In the genomic region with DNA sequence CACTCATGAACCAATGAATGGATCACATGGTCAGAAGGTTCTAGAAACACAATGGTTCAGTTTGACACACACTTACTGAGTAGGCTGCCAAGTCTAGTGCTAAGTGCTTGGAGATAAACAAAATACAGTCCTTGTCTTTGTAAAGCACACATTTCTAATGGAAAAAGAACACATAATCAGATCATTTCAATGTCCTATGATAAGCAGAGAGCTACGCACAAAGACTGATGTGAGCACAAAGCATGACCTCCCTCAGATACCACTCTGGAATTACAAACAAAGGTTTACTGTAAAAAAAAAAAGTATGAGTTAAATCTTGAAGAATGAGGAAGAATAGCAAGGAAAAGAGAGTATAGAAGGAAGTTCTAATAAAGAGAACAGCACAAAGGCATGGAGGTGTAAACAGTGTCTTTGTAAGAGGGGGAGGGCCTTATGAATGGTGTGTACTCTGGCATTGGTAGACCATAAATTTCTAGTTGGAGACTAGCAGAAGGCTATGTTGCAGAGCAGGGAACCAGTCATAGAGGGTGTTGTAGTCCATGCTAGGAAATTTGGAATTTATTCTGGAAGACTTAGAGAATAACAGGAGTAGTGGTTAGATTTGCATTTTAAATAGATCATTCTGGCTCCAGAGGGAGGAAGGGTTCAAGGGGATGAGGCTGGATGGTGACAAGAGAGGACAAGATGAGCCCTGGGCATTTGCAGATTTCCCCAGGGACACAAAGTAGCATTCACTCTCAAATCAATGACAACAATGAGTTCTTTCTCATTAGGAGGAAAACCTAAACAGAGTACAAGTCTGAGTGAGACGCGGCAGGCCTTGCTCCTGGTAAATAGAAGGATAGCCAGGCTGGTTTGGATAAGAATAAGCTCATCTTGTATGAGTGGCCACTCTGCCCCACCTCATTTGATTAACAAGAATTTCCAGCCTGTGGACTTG, we compare ENCODE assay signal across 29 cellular contexts.
DNase-seq lines count a peak whose midpoint lies in the region; ATAC-seq, FAIRE-seq and TF ChIP-seq lines count a peak whose summit lies in the region.
"Had no signal": no experiment of that assay in that cellular context is flagged by ENCODE, and none has a peak within 500 bp of the region (broad histone marks: within the 10 kb centered on the region; RNA-seq: fewer than 3 reads in every experiment).

No MANE protein-coding gene starts in this region.

- peaks cover 38% of the 10 kb centered on the region for H3K4me1 Mint-ChIP-seq in Calu3 (ENCODE audit: low read depth, unreplicated experiment)
- H3K4me1 Mint-ChIP-seq: activated CD4-positive, alpha-beta memory T cell treated with anti-CD3 and anti-CD28 coated beads, Interleukin-2, amount 10 ng/mL, durations not matched to agents 7 days and 5 days; activated naive CD4-positive, alpha-beta T cell treated with anti-CD3 and anti-CD28 coated beads, Interleukin-2, amount 10 ng/mL, durations not matched to agents 7 days and 5 days; natural killer cell had no signal

- DNase-seq in Calu3: peak; percentile 41
- peak; percentile 23 for DNase-seq in NCI-H1092 (lab: John Stamatoyannopoulos, UW)
- DNase-seq in foreskin melanocyte: peak; percentile 89
- DNase-seq in mucosa of descending colon: no peak
- no peak for DNase-seq in UCSD-AML1 (lab: John Stamatoyannopoulos, UW; ENCODE audit: unreplicated experiment)
- no peak for DNase-seq in HTR-8/SVneo (ENCODE audit: insufficient read length, low spot score)
- no peak for DNase-seq in stimulated activated CD4-positive, alpha-beta T cell treated with anti-CD3 and anti-CD28 coated beads, Interleukin-2, amount 100 ng/mL, for 48 hours
- DNase-seq: activated CD4-positive, alpha-beta memory T cell treated with anti-CD3 and anti-CD28 coated beads, Interleukin-2, amount 10 ng/mL, durations not matched to agents 7 days and 5 days; activated CD4-positive, alpha-beta T cell treated with anti-CD3 and anti-CD28 coated beads for 1 hour; activated CD8-positive, alpha-beta memory T cell treated with anti-CD3 and anti-CD28 coated beads, Interleukin-2, amount 50 U/mL, for 48 hours; activated naive CD4-positive, alpha-beta T cell treated with anti-CD3 and anti-CD28 coated beads, Interleukin-2, amount 10 ng/mL, durations not matched to agents 7 days and 5 days; adrenal gland; GOT3; natural killer cell; NCI-H1105; NCI-H1930; NCI-H446 treated with DMSO at 0.1 percent for 48 hours; NCI-H774; Peyer's patch; SHP77 treated with DMSO at 0.1 percent for 48 hours; stimulated activated CD4-positive, alpha-beta T cell treated with anti-CD3 and anti-CD28 coated beads, Interleukin-4, amount 100 ng/mL, for 4 hours; upper lobe of right lung had no signal

- H3K4me1 ChIP-seq in mucosa of descending colon (ENCODE audit: low read depth): no peaks in the 10 kb centered on the region
- H3K4me1 ChIP-seq: adrenal gland; BLaER1 treated with 17β-estradiol and CSF1 and Interleukin-3, amounts not matched to agents 10 nM and 100 nM; Peyer's patch; upper lobe of right lung had no signal

- no peaks in the 10 kb centered on the region for H3K36me3 ChIP-seq in mucosa of descending colon (ENCODE audit: low read depth)
- H3K36me3 ChIP-seq: adrenal gland; BLaER1 treated with 17β-estradiol and CSF1 and Interleukin-3, amounts not matched to agents 10 nM and 100 nM; Peyer's patch; upper lobe of right lung had no signal

- no peaks in the 10 kb centered on the region for H3K27me3 Mint-ChIP-seq in Calu3 (ENCODE audit: unreplicated experiment)
- H3K27me3 Mint-ChIP-seq: activated CD4-positive, alpha-beta memory T cell treated with anti-CD3 and anti-CD28 coated beads, Interleukin-2, amount 10 ng/mL, durations not matched to agents 7 days and 5 days; activated naive CD4-positive, alpha-beta T cell treated with anti-CD3 and anti-CD28 coated beads, Interleukin-2, amount 10 ng/mL, durations not matched to agents 7 days and 5 days had no signal

- H3K36me3 Mint-ChIP-seq in Calu3 (ENCODE audit: insufficient read depth, unreplicated experiment): peaks cover 6% of the 10 kb centered on the region
- H3K36me3 Mint-ChIP-seq: activated naive CD4-positive, alpha-beta T cell treated with anti-CD3 and anti-CD28 coated beads, Interleukin-2, amount 10 ng/mL, durations not matched to agents 7 days and 5 days; brain; natural killer cell had no signal

- no peak overlapping the region for H3K4me3 ChIP-seq in mucosa of descending colon
- H3K4me3 ChIP-seq: adrenal gland; BLaER1 treated with 17β-estradiol and CSF1 and Interleukin-3, amounts not matched to agents 10 nM and 100 nM; K562; Peyer's patch; upper lobe of right lung had no signal

- no peaks in the 10 kb centered on the region for H3K9me3 ChIP-seq in mucosa of descending colon
- H3K9me3 ChIP-seq: adrenal gland; BLaER1 treated with 17β-estradiol and CSF1 and Interleukin-3, amounts not matched to agents 10 nM and 100 nM; Peyer's patch; upper lobe of right lung had no signal

- BruUV-seq in Calu3 (replicated peaks; lab: Mats Ljungman, UMichigan): no TSS peak

- H3K4me3 Mint-ChIP-seq in Calu3 (ENCODE audit: low read depth, unreplicated experiment): peak overlapping the region; percentile 0
- H3K4me3 Mint-ChIP-seq: activated CD4-positive, alpha-beta memory T cell treated with anti-CD3 and anti-CD28 coated beads, Interleukin-2, amount 10 ng/mL, durations not matched to agents 7 days and 5 days; activated naive CD4-positive, alpha-beta T cell treated with anti-CD3 and anti-CD28 coated beads, Interleukin-2, amount 10 ng/mL, durations not matched to agents 7 days and 5 days; activated T-helper 1 cell treated with anti-CD3 and anti-CD28 coated beads, Interleukin-12 subunit alpha, Interleukin-12 subunit beta, Interleukin-2, Interleukin-4 antibody, amounts not matched to agents 30 ng/mL and 10 ng/mL and 1 ng/mL, durations not matched to agents 14 hours and 24 hours and 36 hours; brain; natural killer cell had no signal

- intact Hi-C loops in Calu3 (cut with micrococcal nuclease; ENCODE audit: unreplicated experiment): loop anchor here (1.0 to 10.0 kb wide), 5 partner anchors 35 to 476 kb away; no protein-coding TSS in a partner anchor
- intact Hi-C loops in mucosa of descending colon (cut with DNase I, micrococcal nuclease): no loop called here

- H3K27ac Mint-ChIP-seq in Calu3 (ENCODE audit: unreplicated experiment): peak overlapping the region; percentile 89
- H3K27ac Mint-ChIP-seq: activated CD4-positive, alpha-beta memory T cell treated with anti-CD3 and anti-CD28 coated beads, Interleukin-2, amount 10 ng/mL, durations not matched to agents 7 days and 5 days; activated naive CD4-positive, alpha-beta T cell treated with anti-CD3 and anti-CD28 coated beads, Interleukin-2, amount 10 ng/mL, durations not matched to agents 7 days and 5 days; activated T-helper 1 cell treated with anti-CD3 and anti-CD28 coated beads, Interleukin-12 subunit alpha, Interleukin-12 subunit beta, Interleukin-2, Interleukin-4 antibody, amounts not matched to agents 30 ng/mL and 10 ng/mL and 1 ng/mL, durations not matched to agents 14 hours and 24 hours and 36 hours; natural killer cell had no signal

- no peak for TF ChIP-seq CTCF in Calu3 (IDR thresholded peaks at IDR 0.05; ENCODE audit: unreplicated experiment)
- TF ChIP-seq CTCF in mucosa of descending colon (IDR thresholded peaks at IDR 0.05): no peak

- CTCF ChIA-PET in Calu3 (lab: Charles Lee): interaction anchor here (0.8 to 1.3 kb wide), 4 partner anchors 9 to 177 kb away, joined by 3 to 7 read pairs (median 3); no protein-coding TSS in a partner anchor

- H3K9me3 Mint-ChIP-seq in Calu3 (ENCODE audit: low read depth, unreplicated experiment): peaks cover 3% of the 10 kb centered on the region
- H3K9me3 Mint-ChIP-seq: activated naive CD4-positive, alpha-beta T cell treated with anti-CD3 and anti-CD28 coated beads, Interleukin-2, amount 10 ng/mL, durations not matched to agents 7 days and 5 days; brain had no signal

- FAIRE-seq in HTR-8/SVneo (lab: Jason Lieb, UNC): no peak
- FAIRE-seq: frontal cortex, K562 had no signal

- peak; percentile 37 for ATAC-seq in mucosa of descending colon
- no peak for ATAC-seq in GM21526 (IDR thresholded peaks at IDR 0.05; ENCODE audit: low FRiP score, unreplicated experiment)
- ATAC-seq: K562, left lobe of liver, natural killer cell, upper lobe of right lung had no signal

Comparison
In these comparisons a context has a peak if more than half of its experiments do, and no peak if none do; other contexts are left out.
1. DNase-seq: peak in Calu3 (single experiment), NCI-H1092 (single experiment) and foreskin melanocyte (single experiment); none in mucosa of descending colon (0 of 3), UCSD-AML1 (single experiment), HTR-8/SVneo (single experiment) and stimulated activated CD4-positive, alpha-beta T cell treated with anti-CD3 and anti-CD28 coated beads, Interleukin-2, amount 100 ng/mL, for 48 hours (0 of 2).